In the genomic region with DNA sequence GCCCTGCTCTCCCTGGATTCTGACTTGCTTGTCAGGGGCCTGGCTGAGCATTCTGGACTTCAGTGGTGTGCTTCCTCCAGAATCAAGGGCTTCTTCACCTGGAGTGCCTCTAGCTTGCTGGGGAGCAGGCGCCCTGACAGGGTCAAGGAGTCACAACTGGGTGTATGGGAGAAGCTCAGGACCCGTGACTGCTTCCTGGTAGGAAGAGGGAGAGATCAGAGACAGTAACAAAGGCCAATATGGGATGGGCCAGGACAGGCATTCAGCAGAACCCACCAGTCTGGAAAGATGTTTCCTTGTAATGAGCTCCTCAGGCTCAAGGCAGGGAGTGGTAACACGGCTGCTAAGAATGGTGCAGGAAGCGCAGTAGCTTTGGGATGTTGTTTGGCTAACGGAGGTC, we compare ENCODE assay signal across 28 cellular contexts.
"Had no signal": no experiment of that assay in that cellular context is flagged by ENCODE, and none has a peak within 500 bp of the region (broad histone marks: within the 10 kb centered on the region; RNA-seq: fewer than 3 reads in every experiment).

No MANE protein-coding gene starts in this region.

- H3K36me3 Mint-ChIP-seq: stimulated activated effector memory CD8-positive, alpha-beta T cell treated with anti-CD3 and anti-CD28 coated beads, Interleukin-12 subunit alpha, Interleukin-12 subunit beta, amount 100 ng/mL, for 72 hours; stimulated activated memory B cell treated with anti-CD40 and anti-IgM and Interleukin-4, amounts not matched to agents 10 μg/mL and 1 μg/mL and 100 μg/mL, for 72 hours; stimulated activated naive B cell treated with anti-CD40 and anti-IgM and Interleukin-4, amounts not matched to agents 10 μg/mL and 1 μg/mL and 100 μg/mL, for 72 hours had no signal

- DNase-seq: stimulated activated CD4-positive, alpha-beta T cell treated with anti-CD3 and anti-CD28 coated beads, Interleukin-2, amount 100 ng/mL, for 48 hours; stimulated activated CD4-positive, alpha-beta T cell treated with anti-CD3 and anti-CD28 coated beads, Interleukin-4, amount 100 ng/mL, for 1 hour; stimulated activated CD4-positive, alpha-beta T cell treated with anti-CD3 and anti-CD28 coated beads, Interleukin-4, amount 100 ng/mL, for 24 hours; stimulated activated CD4-positive, alpha-beta T cell treated with anti-CD3 and anti-CD28 coated beads, Interleukin-4, amount 100 ng/mL, for 4 hours; stimulated activated CD8-positive, alpha-beta memory T cell treated with anti-CD3 and anti-CD28 coated beads, Interleukin-4, amount 100 ng/mL, for 48 hours; stimulated activated naive B cell treated with anti-CD40 and anti-IgM and Interleukin-4, amounts not matched to agents 10 μg/mL and 1 μg/mL and 100 μg/mL, for 72 hours; stimulated activated naive CD4-positive, alpha-beta T cell; stimulated activated naive CD4-positive, alpha-beta T cell treated with Interleukin-2 at 50 U/mL for 16 hours; stimulated activated naive CD8-positive, alpha-beta T cell treated with anti-CD3 and anti-CD28 coated beads, Interleukin-15, amount 100 ng/mL, for 72 hours; stimulated activated naive CD8-positive, alpha-beta T cell treated with anti-CD3 and anti-CD28 coated beads, Interleukin-15, Interleukin-2, amounts not matched to agents 100 U/mL and 50 U/mL, for 24 hours; stomach; substantia nigra; testis; thyroid gland; tibial artery; transverse colon; trophoblast cell; upper lobe of left lung; upper lobe of right lung; uterus had no signal

- H3K4me1 Mint-ChIP-seq: stimulated activated effector memory CD8-positive, alpha-beta T cell treated with anti-CD3 and anti-CD28 coated beads, Interleukin-12 subunit alpha, Interleukin-12 subunit beta, amount 100 ng/mL, for 72 hours; stimulated activated naive B cell treated with anti-CD40 and anti-IgM and Interleukin-4, amounts not matched to agents 10 μg/mL and 1 μg/mL and 100 μg/mL, for 72 hours had no signal

- H3K9me3 ChIP-seq: stomach, suprapubic skin, testis, thoracic aorta, thyroid gland, tibial artery, tibial nerve, transverse colon, upper lobe of left lung, upper lobe of right lung, uterus, vagina had no signal

- H3K27ac Mint-ChIP-seq: stimulated activated effector memory CD8-positive, alpha-beta T cell treated with anti-CD3 and anti-CD28 coated beads, Interleukin-12 subunit alpha, Interleukin-12 subunit beta, amount 100 ng/mL, for 72 hours; stimulated activated memory B cell treated with anti-CD40 and anti-IgM and Interleukin-4, amounts not matched to agents 10 μg/mL and 1 μg/mL and 100 μg/mL, for 72 hours; stimulated activated naive B cell treated with anti-CD40 and anti-IgM and Interleukin-4, amounts not matched to agents 10 μg/mL and 1 μg/mL and 100 μg/mL, for 72 hours; stimulated activated naive CD8-positive, alpha-beta T cell treated with anti-CD3 and anti-CD28 coated beads, Interleukin-15, amount 100 ng/mL, for 72 hours; stimulated activated naive CD8-positive, alpha-beta T cell treated with anti-CD3 and anti-CD28 coated beads, Interleukin-15, Interleukin-2, amounts not matched to agents 100 ng/mL and 50 ng/mL, for 24 hours; type B pancreatic cell had no signal

- H3K27me3 Mint-ChIP-seq: type B pancreatic cell had no signal

- H3K27ac ChIP-seq: stomach, suprapubic skin, testis, thoracic aorta, thyroid gland, tibial artery, tibial nerve, transverse colon, upper lobe of left lung, upper lobe of right lung, uterus, vagina had no signal

- H3K36me3 ChIP-seq: suprapubic skin, thoracic aorta, thyroid gland, tibial artery, tibial nerve, transverse colon, upper lobe of left lung, upper lobe of right lung, uterus, vagina had no signal

- H3K4me3 ChIP-seq: stomach, suprapubic skin, testis, thoracic aorta, thyroid gland, tibial artery, tibial nerve, transverse colon, upper lobe of left lung, upper lobe of right lung, uterus, vagina had no signal

- H3K9me3 Mint-ChIP-seq: stimulated activated effector memory CD8-positive, alpha-beta T cell treated with anti-CD3 and anti-CD28 coated beads, Interleukin-12 subunit alpha, Interleukin-12 subunit beta, amount 100 ng/mL, for 72 hours; type B pancreatic cell had no signal

- ATAC-seq: stimulated activated effector memory CD8-positive, alpha-beta T cell treated with anti-CD3 and anti-CD28 coated beads, Interleukin-12 subunit alpha, Interleukin-12 subunit beta, amount 100 ng/mL, for 72 hours; stimulated activated memory B cell treated with anti-CD40 and anti-IgM and Interleukin-4, amounts not matched to agents 10 μg/mL and 1 μg/mL and 100 μg/mL, for 72 hours; stimulated activated naive B cell treated with anti-CD40 and anti-IgM and Interleukin-4, amounts not matched to agents 10 μg/mL and 1 μg/mL and 100 μg/mL, for 72 hours; stimulated activated naive CD8-positive, alpha-beta T cell treated with anti-CD3 and anti-CD28 coated beads, Interleukin-15, amount 100 ng/mL, for 72 hours; stimulated activated naive CD8-positive, alpha-beta T cell treated with anti-CD3 and anti-CD28 coated beads, Interleukin-15, Interleukin-2, amounts not matched to agents 100 U/mL and 50 U/mL, for 24 hours; upper lobe of right lung had no signal

- H3K4me3 Mint-ChIP-seq: stimulated activated effector memory CD8-positive, alpha-beta T cell treated with anti-CD3 and anti-CD28 coated beads, Interleukin-12 subunit alpha, Interleukin-12 subunit beta, amount 100 ng/mL, for 72 hours; stimulated activated memory B cell treated with anti-CD40 and anti-IgM and Interleukin-4, amounts not matched to agents 10 μg/mL and 1 μg/mL and 100 μg/mL, for 72 hours; stimulated activated naive B cell treated with anti-CD40 and anti-IgM and Interleukin-4, amounts not matched to agents 10 μg/mL and 1 μg/mL and 100 μg/mL, for 72 hours; stimulated activated naive CD8-positive, alpha-beta T cell treated with anti-CD3 and anti-CD28 coated beads, Interleukin-15, amount 100 ng/mL, for 72 hours; stimulated activated naive CD8-positive, alpha-beta T cell treated with anti-CD3 and anti-CD28 coated beads, Interleukin-15, Interleukin-2, amounts not matched to agents 100 ng/mL and 50 ng/mL, for 24 hours; type B pancreatic cell had no signal

- H3K27me3 ChIP-seq: testis, thyroid gland, tibial nerve, upper lobe of left lung, uterus, vagina had no signal

- H3K4me1 ChIP-seq: testis, tibial artery, tibial nerve, transverse colon, upper lobe of right lung, uterus had no signal
